14 cellular contexts compared by ENCODE assay signal in the genomic region with DNA sequence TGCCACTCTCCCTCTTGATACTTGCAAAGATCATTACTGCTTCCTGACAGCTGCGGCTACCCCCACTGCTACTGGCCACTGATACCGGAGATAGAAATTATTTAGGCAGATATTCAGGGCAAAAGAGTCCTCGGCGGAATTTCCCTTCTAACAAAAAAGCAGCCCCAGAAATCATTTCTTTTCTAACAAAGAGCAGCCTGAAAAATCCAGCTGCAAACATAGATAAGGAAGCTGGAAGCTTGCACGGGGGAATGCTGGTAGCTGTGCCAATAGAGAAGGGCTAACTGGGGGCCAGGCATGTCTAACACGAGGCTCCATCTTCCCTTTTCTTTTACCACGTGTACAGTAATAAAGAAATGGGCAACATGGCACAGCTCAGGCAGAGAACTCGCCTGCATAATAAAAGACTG. TPM values are rescaled to one million over a fixed set of nuclear protein-coding genes. Genes with fewer than 3 reads are reported as not detected.
DNase-seq lines count a peak whose midpoint lies in the region; ATAC-seq and TF ChIP-seq lines count a peak whose summit lies in the region.
"Had no signal": no experiment of that assay in that cellular context is flagged by ENCODE, and none has a peak within 500 bp of the region (broad histone marks: within the 10 kb centered on the region; RNA-seq: fewer than 3 reads in every experiment).

No MANE protein-coding gene starts in this region.

- H3K79me2 ChIP-seq in smooth muscle cell (ENCODE audit: low read depth), result peaks cover 58% of the 10 kb centered on the region

- H3K4me1 ChIP-seq in HUES48 (ENCODE audit: control insufficient read depth, insufficient read depth, low read length) (peaks cover 28% of the 10 kb centered on the region), smooth muscle cell (ENCODE audit: low read depth) (peaks cover 31% of the 10 kb centered on the region)

- H2AFZ ChIP-seq in smooth muscle cell (ENCODE audit: low read depth), result no peak overlapping the region
- H2AFZ ChIP-seq: parathyroid adenoma had no signal

- no peaks in the 10 kb centered on the region for H3K9me3 Mint-ChIP-seq in glutamatergic neuron (ENCODE audit: unreplicated experiment)

- no peak overlapping the region for H3K9ac ChIP-seq in HUES48 (ENCODE audit: low read depth, low read length)
- H3K9ac ChIP-seq in smooth muscle cell (ENCODE audit: low read depth), result peak overlapping the region; percentile 80
- H3K9ac ChIP-seq: parathyroid adenoma had no signal

- peaks cover 3% of the 10 kb centered on the region for H3K27me3 Mint-ChIP-seq in glutamatergic neuron (ENCODE audit: unreplicated experiment)

- peak overlapping the region; percentile 81 for H3K4me3 Mint-ChIP-seq in glutamatergic neuron (ENCODE audit: unreplicated experiment)

- H3K36me3 ChIP-seq in HUES48 (ENCODE audit: control insufficient read depth, insufficient read depth, low read length) (peaks cover 30% of the 10 kb centered on the region), smooth muscle cell (ENCODE audit: low read depth) (no peaks in the 10 kb centered on the region)
- H3K36me3 ChIP-seq: brain microvascular endothelial cell had no signal

- 58% methylated on average over 8 of the region's 8 CpGs for whole genome bisulfite sequencing in smooth muscle cell (ENCODE audit: low lambda C conversion rate)

- TF ChIP-seq CTCF in WI38 (IDR thresholded peaks at IDR 0.05; ENCODE audit: low read depth, low read length) (no peak), glutamatergic neuron (IDR thresholded peaks at IDR 0.05; ENCODE audit: partially characterized antibody, unreplicated experiment) (no peak), smooth muscle cell (IDR thresholded peaks at IDR 0.05; ENCODE audit: borderline replicate concordance, insufficient read depth, poor library complexity, severe bottlenecking) (no peak)

- H3K36me3 Mint-ChIP-seq in glutamatergic neuron (ENCODE audit: unreplicated experiment), result no peaks in the 10 kb centered on the region

- H3F3A ChIP-seq in smooth muscle cell (ENCODE audit: low read depth), result peaks cover 15% of the 10 kb centered on the region

- H3K9me3 ChIP-seq in HUES48 (ENCODE audit: control insufficient read depth, insufficient read depth, low read length), result no peaks in the 10 kb centered on the region
- H3K9me3 ChIP-seq in smooth muscle cell (replicated peaks; ENCODE audit: low read depth), result no peaks in the 10 kb centered on the region
- H3K9me3 ChIP-seq: MG63 had no signal

- H3K4me2 ChIP-seq in smooth muscle cell, result peak overlapping the region; percentile 83

- DNase-seq in glutamatergic neuron (no peak), smooth muscle cell (lab: John Stamatoyannopoulos, UW; ENCODE audit: unreplicated experiment) (no peak), left lobe of liver (ENCODE audit: low spot score) (no peak), GDM1 (lab: John Stamatoyannopoulos, UW) (no peak)
- DNase-seq: activated T-cell treated with anti-CD3 and anti-CD28 coated beads, Interleukin-2, amount 50 U/mL, for 1 hour; brain microvascular endothelial cell; MG63; stimulated activated CD4-positive, alpha-beta T cell treated with anti-CD3 and anti-CD28 coated beads, Interleukin-2, amount 100 ng/mL, for 48 hours; stimulated activated naive CD8-positive, alpha-beta T cell treated with anti-CD3 and anti-CD28 coated beads, Interleukin-15, Interleukin-2, amounts not matched to agents 100 U/mL and 50 U/mL, for 24 hours; WERI-Rb-1 had no signal

- peaks cover 40% of the 10 kb centered on the region for H4K20me1 ChIP-seq in smooth muscle cell (ENCODE audit: low read depth)

- peak overlapping the region; percentile 73 for H3K4me3 ChIP-seq in HUES48 (ENCODE audit: low read depth, low read length)
- H3K4me3 ChIP-seq in WI38 (ENCODE audit: low read depth, low read length), result peak overlapping the region; percentile 55
- peak overlapping the region; percentile 53 for H3K4me3 ChIP-seq in smooth muscle cell
- H3K4me3 ChIP-seq: MG63 had no signal

- H3K27me3 ChIP-seq in HUES48 (ENCODE audit: control insufficient read depth, insufficient read depth, low read length), result no peaks in the 10 kb centered on the region
- no peaks in the 10 kb centered on the region for H3K27me3 ChIP-seq in smooth muscle cell (ENCODE audit: low read depth)
- H3K27me3 ChIP-seq: brain microvascular endothelial cell, MG63 had no signal

- peak overlapping the region; percentile 62 for H3K27ac Mint-ChIP-seq in glutamatergic neuron (ENCODE audit: unreplicated experiment)

- peaks cover 24% of the 10 kb centered on the region for H3K4me1 Mint-ChIP-seq in glutamatergic neuron (ENCODE audit: low read depth, unreplicated experiment)

- H3K27ac ChIP-seq in HUES48 (ENCODE audit: low read depth, low read length), result no peak overlapping the region
- peak overlapping the region; percentile 93 for H3K27ac ChIP-seq in smooth muscle cell (ENCODE audit: low read depth)
- H3K27ac ChIP-seq: brain microvascular endothelial cell, parathyroid adenoma had no signal

- ATAC-seq in GM18867 (IDR thresholded peaks at IDR 0.05; ENCODE audit: unreplicated experiment) (no peak), left lobe of liver (no peak)
- ATAC-seq: stimulated activated naive CD8-positive, alpha-beta T cell treated with anti-CD3 and anti-CD28 coated beads, Interleukin-15, Interleukin-2, amounts not matched to agents 100 U/mL and 50 U/mL, for 24 hours had no signal

RNA-seq across cellular contexts. Expression of a gene that starts 6.2 kb away (rescaled TPM):
- total RNA-seq in glutamatergic neuron (ENCODE audit: unreplicated experiment), result 19.0 TPM
- 26.5 and 30.9 TPM in 2 replicates for total RNA-seq in smooth muscle cell
- polyA plus RNA-seq in smooth muscle cell, result 28.2 and 30.9 TPM in 2 replicates
- total RNA-seq in left lobe of liver, result 3.2 TPM

RNA-seq across cellular contexts. Expression of a gene that starts 26.4 kb away (rescaled TPM):
- 0.37 TPM for total RNA-seq in glutamatergic neuron (ENCODE audit: unreplicated experiment)
- total RNA-seq in smooth muscle cell, result 43.7 and 59.7 TPM in 2 replicates
- polyA plus RNA-seq in smooth muscle cell, result 27.4 and 40.5 TPM in 2 replicates
- 44.8 TPM for total RNA-seq in left lobe of liver

RNA-seq across cellular contexts. Expression of a gene that starts 31.8 kb away (rescaled TPM):
- total RNA-seq in glutamatergic neuron (ENCODE audit: unreplicated experiment) (5.8 TPM), smooth muscle cell (6.4 and 8.6 TPM in 2 replicates), left lobe of liver (7.1 TPM)
- polyA plus RNA-seq in smooth muscle cell, result 6.2 and 7.7 TPM in 2 replicates

Comparison
In these comparisons a context has a peak if more than half of its experiments do, and no peak if none do; other contexts are left out.
1. RNA of a gene that starts 26.4 kb away (total RNA-seq): 44.8 TPM in left lobe of liver (single experiment) and 43.7 to 59.7 TPM in smooth muscle cell; 0.37 TPM in glutamatergic neuron (single experiment); every median in the first group is over 10 times any median in the second.
2. Peak in every context shown above with its lines, with median percentiles within 50 percentile points of each other: H3K4me3 ChIP-seq.